In genomic region chr18:22728481-22729105, GRCh38 we compare ENCODE assay signal across 1 cellular context.
TF ChIP-seq lines count a peak whose summit lies in the region.

No MANE protein-coding gene starts in this region.

TF ChIP-seq in HepG2, 621 proteins besides CTCF, POLR2A, EP300 and RAD21 (continued from another document):
- TF ChIP-seq ZNF280B (CRISPR knock-in tag; IDR thresholded peaks at IDR 0.05; ENCODE audit: borderline replicate concordance) (no peak), PAXIP1 (CRISPR knock-in tag; conservative IDR thresholded peaks at IDR 0.05) (no peak), ZNF737 (CRISPR knock-in tag; IDR thresholded peaks at IDR 0.05; ENCODE audit: borderline replicate concordance) (no peak), ZNF530 (CRISPR knock-in tag; IDR thresholded peaks at IDR 0.05; ENCODE audit: low read depth) (no peak), ZFAT (CRISPR knock-in tag; conservative IDR thresholded peaks at IDR 0.05) (no peak), KAT7 (CRISPR knock-in tag; IDR thresholded peaks at IDR 0.05; ENCODE audit: borderline replicate concordance) (no peak), HNRNPH1 (optimal IDR thresholded peaks at IDR 0.05; ENCODE audit: low read depth, low read length) (no peak)
- TF ChIP-seq, protein P1, sequence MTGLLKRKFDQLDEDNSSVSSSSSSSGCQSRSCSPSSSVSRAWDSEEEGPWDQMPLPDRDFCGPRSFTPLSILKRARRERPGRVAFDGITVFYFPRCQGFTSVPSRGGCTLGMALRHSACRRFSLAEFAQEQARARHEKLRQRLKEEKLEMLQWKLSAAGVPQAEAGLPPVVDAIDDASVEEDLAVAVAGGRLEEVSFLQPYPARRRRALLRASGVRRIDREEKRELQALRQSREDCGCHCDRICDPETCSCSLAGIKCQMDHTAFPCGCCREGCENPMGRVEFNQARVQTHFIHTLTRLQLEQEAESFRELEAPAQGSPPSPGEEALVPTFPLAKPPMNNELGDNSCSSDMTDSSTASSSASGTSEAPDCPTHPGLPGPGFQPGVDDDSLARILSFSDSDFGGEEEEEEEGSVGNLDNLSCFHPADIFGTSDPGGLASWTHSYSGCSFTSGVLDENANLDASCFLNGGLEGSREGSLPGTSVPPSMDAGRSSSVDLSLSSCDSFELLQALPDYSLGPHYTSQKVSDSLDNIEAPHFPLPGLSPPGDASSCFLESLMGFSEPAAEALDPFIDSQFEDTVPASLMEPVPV (CRISPR knock-in tag; IDR thresholded peaks at IDR 0.05) = no peak
- TF ChIP-seq, protein P2, sequence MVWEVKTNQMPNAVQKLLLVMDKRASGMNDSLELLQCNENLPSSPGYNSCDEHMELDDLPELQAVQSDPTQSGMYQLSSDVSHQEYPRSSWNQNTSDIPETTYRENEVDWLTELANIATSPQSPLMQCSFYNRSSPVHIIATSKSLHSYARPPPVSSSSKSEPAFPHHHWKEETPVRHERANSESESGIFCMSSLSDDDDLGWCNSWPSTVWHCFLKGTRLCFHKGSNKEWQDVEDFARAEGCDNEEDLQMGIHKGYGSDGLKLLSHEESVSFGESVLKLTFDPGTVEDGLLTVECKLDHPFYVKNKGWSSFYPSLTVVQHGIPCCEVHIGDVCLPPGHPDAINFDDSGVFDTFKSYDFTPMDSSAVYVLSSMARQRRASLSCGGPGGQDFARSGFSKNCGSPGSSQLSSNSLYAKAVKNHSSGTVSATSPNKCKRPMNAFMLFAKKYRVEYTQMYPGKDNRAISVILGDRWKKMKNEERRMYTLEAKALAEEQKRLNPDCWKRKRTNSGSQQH (CRISPR knock-in tag; IDR thresholded peaks at IDR 0.05; ENCODE audit: low read depth) = no peak
- TF ChIP-seq, protein P3, sequence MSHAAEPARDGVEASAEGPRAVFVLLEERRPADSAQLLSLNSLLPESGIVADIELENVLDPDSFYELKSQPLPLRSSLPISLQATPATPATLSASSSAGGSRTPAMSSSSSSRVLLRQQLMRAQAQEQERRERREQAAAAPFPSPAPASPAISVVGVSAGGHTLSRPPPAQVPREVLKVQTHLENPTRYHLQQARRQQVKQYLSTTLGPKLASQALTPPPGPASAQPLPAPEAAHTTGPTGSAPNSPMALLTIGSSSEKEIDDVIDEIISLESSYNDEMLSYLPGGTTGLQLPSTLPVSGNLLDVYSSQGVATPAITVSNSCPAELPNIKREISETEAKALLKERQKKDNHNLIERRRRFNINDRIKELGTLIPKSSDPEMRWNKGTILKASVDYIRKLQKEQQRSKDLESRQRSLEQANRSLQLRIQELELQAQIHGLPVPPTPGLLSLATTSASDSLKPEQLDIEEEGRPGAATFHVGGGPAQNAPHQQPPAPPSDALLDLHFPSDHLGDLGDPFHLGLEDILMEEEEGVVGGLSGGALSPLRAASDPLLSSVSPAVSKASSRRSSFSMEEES (CRISPR knock-in tag; IDR thresholded peaks at IDR 0.05) = no peak
